8 cellular contexts compared by ENCODE assay signal in genomic region chr1:150516050-150516591, GRCh38. TPM values are rescaled to one million over a fixed set of nuclear protein-coding genes. Genes with fewer than 3 reads are reported as not detected.
A peak's percentile ranks its signal among the peaks of the same experiment; 100 is the strongest.
DNase-seq lines count a peak whose midpoint lies in the region; ATAC-seq, FAIRE-seq and TF ChIP-seq lines count a peak whose summit lies in the region.

No MANE protein-coding gene starts in this region.

- dilution Hi-C loops in endothelial cell of umbilical vein (cut with MboI; ENCODE audit: extremely low pct_ligation_motif_present, low sequenced_read_pairs) = no loop called here

- no peaks in the 10 kb centered on the region for H3K9me1 ChIP-seq in endothelial cell of umbilical vein (replicated peaks; ENCODE audit: control insufficient read depth, extremely low read depth, insufficient read depth, low read length)

- H3K27ac Mint-ChIP-seq in nephron = peak overlapping the region; percentile 59 to 88 (median 80)

- peaks cover 16% of the 10 kb centered on the region for H3K36me3 Mint-ChIP-seq in nephron (ENCODE audit: low read depth)

- DNase-seq in Caki2 (ENCODE audit: low read depth) (peak; percentile 34), HT1080 (ENCODE audit: low read depth) (peak; percentile 30), SK-N-MC (ENCODE audit: low read depth, low spot score) (no peak), endothelial cell of umbilical vein (ENCODE audit: low read depth, low spot score) (peak; percentile 23), GM12891 (ENCODE audit: insufficient read length, low spot score) (no peak), EL (no peak)

- peak overlapping the region; percentile 94 for H2AFZ ChIP-seq in endothelial cell of umbilical vein (ENCODE audit: low read depth, low read length)

- no peak for ATAC-seq in HG02973 (IDR thresholded peaks at IDR 0.05; ENCODE audit: unreplicated experiment)

- POLR2A ChIA-PET in endothelial cell of umbilical vein (lab: Charles Lee) = interaction anchor here (1.0 to 1.4 kb wide), 2 partner anchors 9 to 56 kb away, joined by 3 to 4 read pairs; partner anchors contain the start of gene ECM1

- CTCF ChIA-PET in endothelial cell of umbilical vein (lab: Charles Lee) = interaction anchor here (0.6 to 3.1 kb wide), 17 partner anchors 8 to 406 kb away, joined by 3 to 24 read pairs (median 4); partner anchors contain the start of genes ECM1 and TARS2

- H3K4me3 ChIP-seq in SK-N-MC (peak overlapping the region; percentile 79), endothelial cell of umbilical vein (replicated peaks in 1 of 3; ENCODE audit: insufficient read depth in 1 of 3, low read depth in 1 of 3, low read length in 3 of 3) (peak overlapping the region; percentile 39 to 77 (median 48))

- no peaks in the 10 kb centered on the region for H3K36me3 ChIP-seq in SK-N-MC (ENCODE audit: insufficient read depth, low read length)
- no peaks in the 10 kb centered on the region for H3K36me3 ChIP-seq in endothelial cell of umbilical vein (ENCODE audit: control insufficient read depth in 2 of 2, extremely low read depth in 1 of 2, insufficient read depth in 2 of 2, low read length in 2 of 2)

- H3K4me2 ChIP-seq in endothelial cell of umbilical vein (ENCODE audit: insufficient read depth, low read length) = peak overlapping the region; percentile 92

- intact Hi-C loops in endothelial cell of umbilical vein (cut with micrococcal nuclease) = loop anchor here (5.0 kb wide), 2 partner anchors 54 to 149 kb away; no protein-coding TSS in a partner anchor

- no peaks in the 10 kb centered on the region for H3K9me3 Mint-ChIP-seq in nephron

- TF ChIP-seq POLR2A in endothelial cell of umbilical vein (IDR thresholded peaks at IDR 0.05; ENCODE audit: low read depth, low read length) (no peak), GM12891 (IDR thresholded peaks at IDR 0.05; ENCODE audit: low read depth, low read length) (no peak)

- peaks cover 36% of the 10 kb centered on the region for H3K4me1 Mint-ChIP-seq in nephron

- H3K79me2 ChIP-seq in endothelial cell of umbilical vein (ENCODE audit: control insufficient read depth, insufficient read depth, low read length) = no peaks in the 10 kb centered on the region

- H3K9me3 ChIP-seq in SK-N-MC (ENCODE audit: low read depth, low read length) (no peaks in the 10 kb centered on the region), endothelial cell of umbilical vein (replicated peaks; ENCODE audit: control insufficient read depth, insufficient read depth, low read length) (no peaks in the 10 kb centered on the region)

- H4K20me1 ChIP-seq in endothelial cell of umbilical vein (replicated peaks; ENCODE audit: control insufficient read depth, extremely low read depth, insufficient read depth, low read length) = no peaks in the 10 kb centered on the region

- H3K4me1 ChIP-seq in endothelial cell of umbilical vein (ENCODE audit: control insufficient read depth, extremely low read depth, insufficient read depth, low read length) = peaks cover 6% of the 10 kb centered on the region

- no TSS peak for BruUV-seq in endothelial cell of umbilical vein (replicated peaks; lab: Mats Ljungman, UMichigan)

- no peak for TF ChIP-seq CTCF in endothelial cell of umbilical vein (IDR thresholded peaks at IDR 0.05; ENCODE audit: extremely low read depth in 1 of 2, insufficient read depth in 1 of 2, low read depth in 1 of 2, low read length in 2 of 2)
- TF ChIP-seq CTCF in nephron (IDR thresholded peaks at IDR 0.05; ENCODE audit: unreplicated experiment in 3 of 3) = no peak

- peak overlapping the region; percentile 86 to 89 (median 88) for H3K4me3 Mint-ChIP-seq in nephron

- H3K27me3 ChIP-seq in endothelial cell of umbilical vein (ENCODE audit: control insufficient read depth in 2 of 2, insufficient read depth in 2 of 2, low read length in 2 of 2) = no peaks in the 10 kb centered on the region

- FAIRE-seq in endothelial cell of umbilical vein (lab: Jason Lieb, UNC) (peak; percentile 4), GM12891 (lab: Jason Lieb, UNC) (no peak)

- in situ Hi-C loops in Caki2 (cut with HindIII; ENCODE audit: low pct_unique_long_range_greater_than_20kb, low sequenced_read_pairs) = no loop called here

- H3K9ac ChIP-seq in SK-N-MC (ENCODE audit: insufficient read length) = peak overlapping the region; percentile 55
- peak overlapping the region; percentile 35 for H3K9ac ChIP-seq in endothelial cell of umbilical vein (replicated peaks; ENCODE audit: extremely low read depth, insufficient read depth, low read length)

- no peak overlapping the region for H3K27ac ChIP-seq in SK-N-MC
- no peak overlapping the region for H3K27ac ChIP-seq in endothelial cell of umbilical vein (ENCODE audit: insufficient read depth, low read depth, low read length)

- no peaks in the 10 kb centered on the region for H3K27me3 Mint-ChIP-seq in nephron (ENCODE audit: low read depth)

TF ChIP-seq in endothelial cell of umbilical vein, 7 proteins besides CTCF, POLR2A, EP300 and RAD21 (continues in another document):
- no peak for TF ChIP-seq EZH2 (IDR thresholded peaks at IDR 0.05; ENCODE audit: borderline replicate concordance, low read depth, low read length, severe bottlenecking)
- TF ChIP-seq FOS (IDR thresholded peaks at IDR 0.05; ENCODE audit: borderline replicate concordance, insufficient read depth, low read length) = no peak

TF ChIP-seq in GM12891, 5 proteins besides CTCF, POLR2A, EP300 and RAD21 (continues in another document):
- no peak for TF ChIP-seq POLR2AphosphoS5 (IDR thresholded peaks at IDR 0.05; ENCODE audit: low read depth, low read length)
- TF ChIP-seq SPI1 (IDR thresholded peaks at IDR 0.05; ENCODE audit: low read depth, low read length) = no peak

RNA-seq across cellular contexts. Expression of gene FALEC, which starts 0.6 kb away (rescaled TPM):
- not detected in 2 replicates for total RNA-seq in Caki2 (2014; rRNA removed; shearing (Covaris generic); ENCODE audit: low replicate concordance)
- not detected in 2 replicates for total RNA-seq in HT1080 (2014; rRNA removed; shearing (Covaris generic))
- polyA plus RNA-seq in HT1080 (2015; cell fraction: cytosol; rRNA removed) = 0.64 TPM in 1 of 2 replicates, not detected in the other
- polyA plus RNA-seq in HT1080 (2015; cell fraction: nucleus; rRNA removed) = not detected in 2 replicates
- total RNA-seq in endothelial cell of umbilical vein = not detected in 2 replicates
- not detected in 2 replicates for polyA plus RNA-seq in endothelial cell of umbilical vein
- not detected in 2 replicates for polyA plus RNA-seq in endothelial cell of umbilical vein (2011; cell fraction: cytosol; rRNA removed)
- polyA plus RNA-seq in endothelial cell of umbilical vein (2011; cell fraction: nucleus; rRNA removed) = not detected in 2 replicates
- not detected in 2 replicates for polyA plus RNA-seq in endothelial cell of umbilical vein (2012)
- polyA minus RNA-seq in endothelial cell of umbilical vein = 0.42 TPM in 1 of 2 replicates, not detected in the other
- not detected for polyA minus RNA-seq in endothelial cell of umbilical vein (2011; cell fraction: cytosol; rRNA and poly(A)+ RNA removed)
- polyA minus RNA-seq in endothelial cell of umbilical vein (2011; cell fraction: nucleus; rRNA and poly(A)+ RNA removed) = not detected in 2 replicates
- polyA plus RNA-seq in GM12891 (2012; ENCODE audit: low read depth, missing spikeins) = not detected

RNA-seq across cellular contexts. Expression of gene ECM1, which starts 8.2 kb away (rescaled TPM):
- total RNA-seq in Caki2 (2014; rRNA removed; shearing (Covaris generic); ENCODE audit: low replicate concordance) = 4.8 and 11.1 TPM in 2 replicates
- 11.3 and 17.7 TPM in 2 replicates for total RNA-seq in HT1080 (2014; rRNA removed; shearing (Covaris generic))
- polyA plus RNA-seq in HT1080 (2015; cell fraction: cytosol; rRNA removed) = 15.4 and 18.5 TPM in 2 replicates
- polyA plus RNA-seq in HT1080 (2015; cell fraction: nucleus; rRNA removed) = 47.4 and 67.1 TPM in 2 replicates
- 7.2 and 7.3 TPM in 2 replicates for total RNA-seq in endothelial cell of umbilical vein
- 16.6 and 20.5 TPM in 2 replicates for polyA plus RNA-seq in endothelial cell of umbilical vein
- 8.3 and 10.8 TPM in 2 replicates for polyA plus RNA-seq in endothelial cell of umbilical vein (2011; cell fraction: cytosol; rRNA removed)
- polyA plus RNA-seq in endothelial cell of umbilical vein (2011; cell fraction: nucleus; rRNA removed) = 12.9 and 14.6 TPM in 2 replicates
- 8.8 and 12.4 TPM in 2 replicates for polyA plus RNA-seq in endothelial cell of umbilical vein (2012)
- polyA minus RNA-seq in endothelial cell of umbilical vein = 7.0 and 10.2 TPM in 2 replicates
- 3.7 TPM for polyA minus RNA-seq in endothelial cell of umbilical vein (2011; cell fraction: cytosol; rRNA and poly(A)+ RNA removed)
- 2.5 and 2.9 TPM in 2 replicates for polyA minus RNA-seq in endothelial cell of umbilical vein (2011; cell fraction: nucleus; rRNA and poly(A)+ RNA removed)
- 0.56 TPM for polyA plus RNA-seq in GM12891 (2012; ENCODE audit: low read depth, missing spikeins)

RNA-seq across cellular contexts. Expression of gene TARS2, which starts 28.9 kb away (rescaled TPM):
- total RNA-seq in Caki2 (2014; rRNA removed; shearing (Covaris generic); ENCODE audit: low replicate concordance) = 18.7 and 32.8 TPM in 2 replicates
- 21.0 and 30.4 TPM in 2 replicates for total RNA-seq in HT1080 (2014; rRNA removed; shearing (Covaris generic))
- polyA plus RNA-seq in HT1080 (2015; cell fraction: cytosol; rRNA removed) = 19.6 and 20.6 TPM in 2 replicates
- polyA plus RNA-seq in HT1080 (2015; cell fraction: nucleus; rRNA removed) = 35.9 and 41.0 TPM in 2 replicates
- 20.6 and 21.5 TPM in 2 replicates for total RNA-seq in endothelial cell of umbilical vein
- 17.9 and 22.0 TPM in 2 replicates for polyA plus RNA-seq in endothelial cell of umbilical vein
- 15.3 and 15.9 TPM in 2 replicates for polyA plus RNA-seq in endothelial cell of umbilical vein (2011; cell fraction: cytosol; rRNA removed)
- polyA plus RNA-seq in endothelial cell of umbilical vein (2011; cell fraction: nucleus; rRNA removed) = 19.4 and 37.8 TPM in 2 replicates
- polyA plus RNA-seq in endothelial cell of umbilical vein (2012) = 12.3 and 12.6 TPM in 2 replicates
- polyA minus RNA-seq in endothelial cell of umbilical vein = 15.5 and 16.0 TPM in 2 replicates
- polyA minus RNA-seq in endothelial cell of umbilical vein (2011; cell fraction: cytosol; rRNA and poly(A)+ RNA removed) = 20.0 TPM
- polyA minus RNA-seq in endothelial cell of umbilical vein (2011; cell fraction: nucleus; rRNA and poly(A)+ RNA removed) = 8.5 and 14.7 TPM in 2 replicates
- 27.7 TPM for polyA plus RNA-seq in GM12891 (2012; ENCODE audit: low read depth, missing spikeins)

RNA-seq across cellular contexts. Expression of gene ADAMTSL4, which starts 33.1 kb away (rescaled TPM):
- 1.6 and 2.7 TPM in 2 replicates for total RNA-seq in Caki2 (2014; rRNA removed; shearing (Covaris generic); ENCODE audit: low replicate concordance)
- 0.06 and 0.47 TPM in 2 replicates for total RNA-seq in HT1080 (2014; rRNA removed; shearing (Covaris generic))
- polyA plus RNA-seq in HT1080 (2015; cell fraction: cytosol; rRNA removed) = 1.5 and 1.8 TPM in 2 replicates
- 4.9 and 7.5 TPM in 2 replicates for polyA plus RNA-seq in HT1080 (2015; cell fraction: nucleus; rRNA removed)
- total RNA-seq in endothelial cell of umbilical vein = 0.37 and 0.73 TPM in 2 replicates
- 0.96 and 1.0 TPM in 2 replicates for polyA plus RNA-seq in endothelial cell of umbilical vein
- 0.67 and 0.75 TPM in 2 replicates for polyA plus RNA-seq in endothelial cell of umbilical vein (2011; cell fraction: cytosol; rRNA removed)
- 0.63 and 0.74 TPM in 2 replicates for polyA plus RNA-seq in endothelial cell of umbilical vein (2011; cell fraction: nucleus; rRNA removed)
- 3.0 and 3.6 TPM in 2 replicates for polyA plus RNA-seq in endothelial cell of umbilical vein (2012)
- polyA minus RNA-seq in endothelial cell of umbilical vein = 2.5 and 4.0 TPM in 2 replicates
- 2.8 TPM for polyA minus RNA-seq in endothelial cell of umbilical vein (2011; cell fraction: cytosol; rRNA and poly(A)+ RNA removed)
- polyA minus RNA-seq in endothelial cell of umbilical vein (2011; cell fraction: nucleus; rRNA and poly(A)+ RNA removed) = 0.58 TPM in 1 of 2 replicates, not detected in the other
- polyA plus RNA-seq in GM12891 (2012; ENCODE audit: low read depth, missing spikeins) = 0.06 TPM

Comparison
In these comparisons a context has a peak if more than half of its experiments do, and no peak if none do; other contexts are left out.
1. DNase-seq: peak in Caki2 (single experiment), HT1080 (single experiment) and endothelial cell of umbilical vein (single experiment); none in SK-N-MC (single experiment), GM12891 (single experiment) and EL (single experiment).